Comparison of ENCODE assay signal across 1 cellular context in the genomic region with DNA sequence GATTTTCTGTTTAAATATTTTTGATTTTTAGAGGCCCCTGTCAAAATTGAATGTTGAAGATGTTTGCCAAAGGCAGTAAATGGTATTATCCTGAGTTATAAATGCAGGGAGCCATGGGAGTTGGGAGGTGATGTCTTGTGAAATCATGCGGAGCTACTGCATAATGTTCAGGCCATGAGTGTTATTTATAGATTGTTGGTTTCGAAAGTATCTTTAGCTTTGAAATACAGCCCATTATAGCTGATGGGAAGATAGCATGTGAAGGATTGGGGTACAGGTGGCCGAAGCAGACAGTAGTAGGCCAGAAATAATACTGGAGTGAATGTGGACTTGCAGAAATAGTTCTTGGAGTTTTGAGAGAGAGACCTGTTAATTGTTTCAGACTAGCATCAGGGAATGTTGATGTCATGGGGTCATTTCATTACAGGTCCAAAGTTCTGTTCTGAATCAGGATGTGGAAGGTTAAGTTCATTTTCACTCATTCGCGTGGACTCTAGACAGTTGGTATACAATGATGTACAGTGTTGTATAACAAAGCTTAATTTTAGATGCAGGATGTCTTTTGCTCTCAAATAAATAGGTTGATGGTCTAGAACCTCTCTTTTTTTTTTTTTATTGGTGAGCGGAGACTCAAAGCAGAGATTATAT.
TF ChIP-seq lines count a peak whose summit lies in the region.

No MANE protein-coding gene starts in this region.

TF ChIP-seq in GM12878, 131 proteins besides CTCF, POLR2A, EP300 and RAD21 (continued from another document and continues in another):
- TF ChIP-seq MTA3 (IDR thresholded peaks at IDR 0.05; ENCODE audit: borderline replicate concordance, low read length) (0 out of 2 replicates have a peak, but pooled peaks have one; percentile 42), CBFB (IDR thresholded peaks at IDR 0.05; ENCODE audit: low read depth) (no peak), MXI1 (IDR thresholded peaks at IDR 0.05; ENCODE audit: low read depth, low read length) (0 out of 2 replicates have a peak, but pooled peaks have one; percentile 36), ZBTB40 (IDR thresholded peaks at IDR 0.05; ENCODE audit: borderline replicate concordance) (no peak), KAT2A (conservative IDR thresholded peaks at IDR 0.05; ENCODE audit: control insufficient read depth, low read depth, low read length) (no peak), PKNOX1 (IDR thresholded peaks at IDR 0.05) (no peak), ZNF687 (IDR thresholded peaks at IDR 0.05) (no peak), RCOR1 (conservative IDR thresholded peaks at IDR 0.05; ENCODE audit: low read depth, low read length) (no peak), ELK1 (IDR thresholded peaks at IDR 0.05; ENCODE audit: low read depth, low read length) (no peak), HDGF (IDR thresholded peaks at IDR 0.05) (no peak), WRNIP1 (IDR thresholded peaks at IDR 0.05; ENCODE audit: borderline replicate concordance, low read depth, low read length) (no peak), SREBF2 (IDR thresholded peaks at IDR 0.05; ENCODE audit: low read length) (no peak), NR2C1 (IDR thresholded peaks at IDR 0.05) (no peak), MYB (IDR thresholded peaks at IDR 0.05; ENCODE audit: borderline replicate concordance, low read depth, low read length) (no peak), MYC (IDR thresholded peaks at IDR 0.05; ENCODE audit: insufficient read depth, insufficient read length, insufficient replicate concordance, low read length, severe bottlenecking) (no peak), MEF2A (IDR thresholded peaks at IDR 0.05; ENCODE audit: insufficient read depth, low read depth, low read length) (peak; percentile 89), KDM1A (IDR thresholded peaks at IDR 0.05; ENCODE audit: borderline replicate concordance) (no peak), CREB1 (IDR thresholded peaks at IDR 0.05; ENCODE audit: low read depth) (no peak), NFIC (IDR thresholded peaks at IDR 0.05; ENCODE audit: low read depth, low read length) (peak; percentile 54; the same call in 1 of the 2 replicates), POU2F2 (IDR thresholded peaks at IDR 0.05; ENCODE audit: borderline replicate concordance, low read depth, low read length) (no peak), SMARCA5 (IDR thresholded peaks at IDR 0.05) (no peak), EGR1 (IDR thresholded peaks at IDR 0.05; ENCODE audit: borderline replicate concordance in 1 of 2, low read depth in 2 of 2, low read length in 2 of 2) (no peak), ZNF217 (IDR thresholded peaks at IDR 0.05) (0 out of 2 replicates have a peak, but pooled peaks have one; percentile 51), TAF1 (IDR thresholded peaks at IDR 0.05; ENCODE audit: borderline replicate concordance, low read depth, low read length) (no peak), KLF5 (IDR thresholded peaks at IDR 0.05; ENCODE audit: partially characterized antibody) (no peak), PAX8 (IDR thresholded peaks at IDR 0.05) (no peak), ESRRA (IDR thresholded peaks at IDR 0.05; ENCODE audit: low read length) (no peak), BCL11A (IDR thresholded peaks at IDR 0.05; ENCODE audit: low read depth, low read length) (no peak), ZNF274 (IDR thresholded peaks at IDR 0.05; ENCODE audit: insufficient read depth, insufficient read length) (no peak), ZZZ3 (IDR thresholded peaks at IDR 0.05; ENCODE audit: control insufficient read depth, insufficient read length, low read depth) (no peak), IRF5 (IDR thresholded peaks at IDR 0.05; ENCODE audit: borderline replicate concordance) (no peak), USF1 (IDR thresholded peaks at IDR 0.05; ENCODE audit: borderline replicate concordance, extremely low read length, insufficient read depth, low read depth, low read length) (no peak), FOXM1 (IDR thresholded peaks at IDR 0.05; ENCODE audit: low read depth, low read length) (no peak), GATAD2B (conservative IDR thresholded peaks at IDR 0.05; ENCODE audit: low read depth) (no peak), BHLHE40 (IDR thresholded peaks at IDR 0.05; ENCODE audit: borderline replicate concordance in 1 of 2, low read depth in 2 of 2, low read length in 1 of 2) (no peak)
- TF ChIP-seq, protein P1, sequence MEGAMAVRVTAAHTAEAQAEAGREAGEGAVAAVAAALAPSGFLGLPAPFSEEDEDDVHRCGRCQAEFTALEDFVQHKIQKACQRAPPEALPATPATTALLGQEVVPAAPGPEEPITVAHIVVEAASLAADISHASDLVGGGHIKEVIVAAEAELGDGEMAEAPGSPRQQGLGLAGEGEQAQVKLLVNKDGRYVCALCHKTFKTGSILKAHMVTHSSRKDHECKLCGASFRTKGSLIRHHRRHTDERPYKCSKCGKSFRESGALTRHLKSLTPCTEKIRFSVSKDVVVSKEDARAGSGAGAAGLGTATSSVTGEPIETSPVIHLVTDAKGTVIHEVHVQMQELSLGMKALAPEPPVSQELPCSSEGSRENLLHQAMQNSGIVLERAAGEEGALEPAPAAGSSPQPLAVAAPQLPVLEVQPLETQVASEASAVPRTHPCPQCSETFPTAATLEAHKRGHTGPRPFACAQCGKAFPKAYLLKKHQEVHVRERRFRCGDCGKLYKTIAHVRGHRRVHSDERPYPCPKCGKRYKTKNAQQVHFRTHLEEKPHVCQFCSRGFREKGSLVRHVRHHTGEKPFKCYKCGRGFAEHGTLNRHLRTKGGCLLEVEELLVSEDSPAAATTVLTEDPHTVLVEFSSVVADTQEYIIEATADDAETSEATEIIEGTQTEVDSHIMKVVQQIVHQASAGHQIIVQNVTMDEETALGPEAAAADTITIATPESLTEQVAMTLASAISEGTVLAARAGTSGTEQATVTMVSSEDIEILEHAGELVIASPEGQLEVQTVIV (IDR thresholded peaks at IDR 0.05; ENCODE audit: borderline replicate concordance, partially characterized antibody), result no peak
- TF ChIP-seq, protein P2, sequence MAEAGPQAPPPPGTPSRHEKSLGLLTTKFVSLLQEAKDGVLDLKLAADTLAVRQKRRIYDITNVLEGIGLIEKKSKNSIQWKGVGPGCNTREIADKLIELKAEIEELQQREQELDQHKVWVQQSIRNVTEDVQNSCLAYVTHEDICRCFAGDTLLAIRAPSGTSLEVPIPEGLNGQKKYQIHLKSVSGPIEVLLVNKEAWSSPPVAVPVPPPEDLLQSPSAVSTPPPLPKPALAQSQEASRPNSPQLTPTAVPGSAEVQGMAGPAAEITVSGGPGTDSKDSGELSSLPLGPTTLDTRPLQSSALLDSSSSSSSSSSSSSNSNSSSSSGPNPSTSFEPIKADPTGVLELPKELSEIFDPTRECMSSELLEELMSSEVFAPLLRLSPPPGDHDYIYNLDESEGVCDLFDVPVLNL (IDR thresholded peaks at IDR 0.05; ENCODE audit: low read depth, low read length), result no peak
- TF ChIP-seq, protein P3, sequence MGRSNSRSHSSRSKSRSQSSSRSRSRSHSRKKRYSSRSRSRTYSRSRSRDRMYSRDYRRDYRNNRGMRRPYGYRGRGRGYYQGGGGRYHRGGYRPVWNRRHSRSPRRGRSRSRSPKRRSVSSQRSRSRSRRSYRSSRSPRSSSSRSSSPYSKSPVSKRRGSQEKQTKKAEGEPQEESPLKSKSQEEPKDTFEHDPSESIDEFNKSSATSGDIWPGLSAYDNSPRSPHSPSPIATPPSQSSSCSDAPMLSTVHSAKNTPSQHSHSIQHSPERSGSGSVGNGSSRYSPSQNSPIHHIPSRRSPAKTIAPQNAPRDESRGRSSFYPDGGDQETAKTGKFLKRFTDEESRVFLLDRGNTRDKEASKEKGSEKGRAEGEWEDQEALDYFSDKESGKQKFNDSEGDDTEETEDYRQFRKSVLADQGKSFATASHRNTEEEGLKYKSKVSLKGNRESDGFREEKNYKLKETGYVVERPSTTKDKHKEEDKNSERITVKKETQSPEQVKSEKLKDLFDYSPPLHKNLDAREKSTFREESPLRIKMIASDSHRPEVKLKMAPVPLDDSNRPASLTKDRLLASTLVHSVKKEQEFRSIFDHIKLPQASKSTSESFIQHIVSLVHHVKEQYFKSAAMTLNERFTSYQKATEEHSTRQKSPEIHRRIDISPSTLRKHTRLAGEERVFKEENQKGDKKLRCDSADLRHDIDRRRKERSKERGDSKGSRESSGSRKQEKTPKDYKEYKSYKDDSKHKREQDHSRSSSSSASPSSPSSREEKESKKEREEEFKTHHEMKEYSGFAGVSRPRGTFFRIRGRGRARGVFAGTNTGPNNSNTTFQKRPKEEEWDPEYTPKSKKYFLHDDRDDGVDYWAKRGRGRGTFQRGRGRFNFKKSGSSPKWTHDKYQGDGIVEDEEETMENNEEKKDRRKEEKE (IDR thresholded peaks at IDR 0.05), result no peak
